ENCODE assay signal across 8 cellular contexts in the genomic region with DNA sequence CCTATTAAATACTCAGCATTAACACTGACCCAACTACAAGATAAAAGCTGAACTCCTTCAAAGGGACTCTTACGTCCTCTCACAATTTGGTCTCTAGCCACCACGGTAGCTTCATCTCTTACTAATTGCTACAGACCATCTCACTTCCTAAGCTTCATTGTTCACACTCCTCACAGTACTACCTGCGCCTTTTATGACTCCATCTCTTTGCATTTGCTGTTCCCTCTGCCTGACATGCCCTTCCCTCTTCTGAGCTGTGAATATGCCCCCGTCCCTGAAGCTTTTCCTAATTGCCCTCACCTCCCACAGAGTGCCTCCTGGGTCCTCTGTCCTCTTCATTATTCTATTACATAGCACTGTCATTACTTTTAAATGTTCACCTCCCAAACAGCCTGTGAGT. TPM values are rescaled to one million over a fixed set of nuclear protein-coding genes. Genes with fewer than 3 reads are reported as not detected.
DNase-seq lines count a peak whose midpoint lies in the region; ATAC-seq, FAIRE-seq and TF ChIP-seq lines count a peak whose summit lies in the region.

No MANE protein-coding gene starts in this region.

- H2AK5ac ChIP-seq in mesenchymal stem cell (ENCODE audit: low read length, severe bottlenecking), result no peak overlapping the region

- peak; percentile 13 for FAIRE-seq in GM12891 (lab: Jason Lieb, UNC)

- CTCF ChIA-PET in A673 (lab: Charles Lee), result interaction anchor here (0.6 to 1.1 kb wide), 2 partner anchors 141 to 209 kb away, joined by 4 to 6 read pairs; no protein-coding TSS in a partner anchor

- H3K4me1 ChIP-seq in A673 (ENCODE audit: insufficient read depth, low read length, poor library complexity, severe bottlenecking) (peaks cover 16% of the 10 kb centered on the region), adipocyte (ENCODE audit: control insufficient read depth, insufficient read depth, low read length) (peaks cover 44% of the 10 kb centered on the region), mesenchymal stem cell (ENCODE audit: control insufficient read depth, insufficient read depth, low read depth, low read length) (peaks cover 5% of the 10 kb centered on the region), body of pancreas (peaks cover 35% of the 10 kb centered on the region)

- H4K8ac ChIP-seq in mesenchymal stem cell (ENCODE audit: low read length), result no peak overlapping the region

- H3K79me1 ChIP-seq in mesenchymal stem cell (replicated peaks; ENCODE audit: low read length, poor library complexity, severe bottlenecking), result peaks cover 4% of the 10 kb centered on the region

- H3K14ac ChIP-seq in mesenchymal stem cell (ENCODE audit: low read length in 2 of 2), result no peak overlapping the region

- H3K27me3 ChIP-seq in A673 (replicated peaks; ENCODE audit: insufficient read depth, low read depth, low read length, poor library complexity) (no peaks in the 10 kb centered on the region), adipocyte (replicated peaks; ENCODE audit: control insufficient read depth, insufficient read depth, low read length) (no peaks in the 10 kb centered on the region), mesenchymal stem cell (ENCODE audit: control insufficient read depth in 1 of 2, insufficient read depth in 1 of 2, low read length in 2 of 2) (no peaks in the 10 kb centered on the region), body of pancreas (no peaks in the 10 kb centered on the region)

- H3K18ac ChIP-seq in mesenchymal stem cell (ENCODE audit: low read depth in 1 of 2, low read length in 2 of 2), result peak overlapping the region in 1 of 2 experiments; percentile 61

- ATAC-seq in body of pancreas, result no peak
- no peak for ATAC-seq in GM21447 (IDR thresholded peaks at IDR 0.05; ENCODE audit: unreplicated experiment)

- H3K9me3 ChIP-seq in A673 (ENCODE audit: low read depth, low read length, poor library complexity, severe bottlenecking) (no peaks in the 10 kb centered on the region), adipocyte (ENCODE audit: control insufficient read depth, low read length) (no peaks in the 10 kb centered on the region), mesenchymal stem cell (ENCODE audit: control insufficient read depth, low read length) (no peaks in the 10 kb centered on the region), body of pancreas (no peaks in the 10 kb centered on the region)

- WGBS in mesenchymal stem cell, result 76% methylated on average over 4 of the region's 4 CpGs
- 74 to 80% methylated on average over 4 of the region's 4 CpGs for whole genome bisulfite sequencing in body of pancreas, 2 donors

- BruUV-seq in A673 (replicated peaks; lab: Mats Ljungman, UMichigan), result no TSS peak

- H3K36me3 ChIP-seq in A673 (ENCODE audit: insufficient read depth, low read length, poor library complexity, severe bottlenecking) (no peaks in the 10 kb centered on the region), adipocyte (ENCODE audit: control insufficient read depth, insufficient read depth, low read length, severe bottlenecking) (no peaks in the 10 kb centered on the region), mesenchymal stem cell (ENCODE audit: control insufficient read depth in 1 of 2, insufficient read depth in 2 of 2, low read depth in 1 of 2, low read length in 2 of 2) (peaks cover 0 to 3% of the 10 kb centered on the region in 2 experiments), body of pancreas (replicated peaks in 1 of 2; ENCODE audit: insufficient read depth in 1 of 2, low read depth in 2 of 2) (no peaks in the 10 kb centered on the region)

- H2BK12ac ChIP-seq in mesenchymal stem cell (ENCODE audit: low read length in 2 of 2), result peak overlapping the region in 1 of 2 experiments; percentile 60

- peak overlapping the region; percentile 26 for H2BK15ac ChIP-seq in mesenchymal stem cell (ENCODE audit: low read depth, poor library complexity, severe bottlenecking)

- TF ChIP-seq CTCF in A673 (conservative IDR thresholded peaks at IDR 0.05; ENCODE audit: low read depth, low read length), result no peak
- TF ChIP-seq CTCF in body of pancreas (IDR thresholded peaks at IDR 0.05), result no peak

- H2AFZ ChIP-seq in mesenchymal stem cell (ENCODE audit: low read depth, low read length), result no peak overlapping the region

- H3K9ac ChIP-seq in adipocyte (ENCODE audit: low read length) (peak overlapping the region; percentile 94), mesenchymal stem cell (ENCODE audit: low read length) (peak overlapping the region; percentile 99)

- intact Hi-C loops in A673 (cut with micrococcal nuclease; ENCODE audit: unreplicated experiment), result loop anchor here (5.0 kb wide), 2 partner anchors 139 to 204 kb away; no protein-coding TSS in a partner anchor
- intact Hi-C loops in body of pancreas (cut with DNase I), result no loop called here

- H3K27ac ChIP-seq in A673 (ENCODE audit: low read depth, low read length, poor library complexity, severe bottlenecking) (no peak overlapping the region), mesenchymal stem cell (ENCODE audit: low read length, poor library complexity, severe bottlenecking) (peak overlapping the region; percentile 17), body of pancreas (peak overlapping the region in 1 of 4 donors; percentile 100)

- H3K23ac ChIP-seq in mesenchymal stem cell (ENCODE audit: low read length in 2 of 2), result no peak overlapping the region

- H4K91ac ChIP-seq in mesenchymal stem cell (ENCODE audit: low read length), result no peak overlapping the region

- H2BK120ac ChIP-seq in mesenchymal stem cell (ENCODE audit: low read depth, low read length), result no peak overlapping the region

- no peak for TF ChIP-seq POLR2A in GM12891 (IDR thresholded peaks at IDR 0.05; ENCODE audit: low read depth, low read length)
- no peak for TF ChIP-seq POLR2A in body of pancreas (IDR thresholded peaks at IDR 0.05)

- no peak overlapping the region for H3K4me2 ChIP-seq in mesenchymal stem cell (ENCODE audit: low read length, poor library complexity, severe bottlenecking)

- POLR2A ChIA-PET in A673 (lab: Charles Lee; ENCODE audit: low non-redundant PET), result no interaction called here

- peak overlapping the region in 1 of 2 experiments; percentile 82 for H3K4ac ChIP-seq in mesenchymal stem cell (ENCODE audit: low read depth in 1 of 2, low read length in 2 of 2)

- H2BK5ac ChIP-seq in mesenchymal stem cell (ENCODE audit: low read depth, low read length, poor library complexity, severe bottlenecking), result no peak overlapping the region

- DNase-seq in A673 (ENCODE audit: low spot score) (no peak), GM12891 (ENCODE audit: insufficient read length, low spot score) (no peak), adipocyte (ENCODE audit: low read depth) (peak; percentile 8), mesenchymal stem cell (no peak), cerebellar cortex (ENCODE audit: low spot score) (no peak), HUDEP-2 (lab: John Stamatoyannopoulos, UW; ENCODE audit: unreplicated experiment in 76 of 76) (no peak), body of pancreas (no peak)

- H3K4me3 ChIP-seq in A673 (ENCODE audit: low read depth, low read length, poor library complexity, severe bottlenecking) (peak overlapping the region; percentile 71), adipocyte (ENCODE audit: low read length) (peak overlapping the region; percentile 83), mesenchymal stem cell (ENCODE audit: insufficient read depth in 1 of 2, low read depth in 1 of 2, low read length in 2 of 2) (peak overlapping the region in 1 of 2 experiments; percentile 82), body of pancreas (no peak overlapping the region)

TF ChIP-seq in GM12891, 5 proteins besides CTCF, POLR2A, EP300 and RAD21:
- TF ChIP-seq POLR2AphosphoS5 (IDR thresholded peaks at IDR 0.05; ENCODE audit: low read depth, low read length), result no peak
- no peak for TF ChIP-seq TAF1 (IDR thresholded peaks at IDR 0.05; ENCODE audit: low read depth, low read length)
- TF ChIP-seq PAX5 (IDR thresholded peaks at IDR 0.05; ENCODE audit: insufficient read depth, low read length, severe bottlenecking), result no peak
- no peak for TF ChIP-seq POU2F2 (IDR thresholded peaks at IDR 0.05; ENCODE audit: low read depth, low read length)
- no peak for TF ChIP-seq SPI1 (IDR thresholded peaks at IDR 0.05; ENCODE audit: low read depth, low read length)

RNA-seq across cellular contexts. Expression of a gene that starts 2.5 kb away (rescaled TPM):
- total RNA-seq in A673 (2021) (33.2 and 35.7 TPM in 2 replicates), body of pancreas (1 to 10 TPM; 5.9 to 7.3 TPM)
- 2.9 TPM for polyA plus RNA-seq in GM12891 (2012; ENCODE audit: low read depth, missing spikeins)
- 35.6 TPM for polyA plus RNA-seq in mesenchymal stem cell (2013, experiment 1 of 2)
- polyA plus RNA-seq in mesenchymal stem cell (2013, experiment 2 of 2), result 38.7 TPM

Comparison
In these comparisons a context has a peak if more than half of its experiments do, and no peak if none do; other contexts are left out.
1. H3K4me3 ChIP-seq: peak in A673 (single experiment) and adipocyte (single experiment); none in body of pancreas (0 of 2).